9 cellular contexts compared by ENCODE assay signal in the genomic region with DNA sequence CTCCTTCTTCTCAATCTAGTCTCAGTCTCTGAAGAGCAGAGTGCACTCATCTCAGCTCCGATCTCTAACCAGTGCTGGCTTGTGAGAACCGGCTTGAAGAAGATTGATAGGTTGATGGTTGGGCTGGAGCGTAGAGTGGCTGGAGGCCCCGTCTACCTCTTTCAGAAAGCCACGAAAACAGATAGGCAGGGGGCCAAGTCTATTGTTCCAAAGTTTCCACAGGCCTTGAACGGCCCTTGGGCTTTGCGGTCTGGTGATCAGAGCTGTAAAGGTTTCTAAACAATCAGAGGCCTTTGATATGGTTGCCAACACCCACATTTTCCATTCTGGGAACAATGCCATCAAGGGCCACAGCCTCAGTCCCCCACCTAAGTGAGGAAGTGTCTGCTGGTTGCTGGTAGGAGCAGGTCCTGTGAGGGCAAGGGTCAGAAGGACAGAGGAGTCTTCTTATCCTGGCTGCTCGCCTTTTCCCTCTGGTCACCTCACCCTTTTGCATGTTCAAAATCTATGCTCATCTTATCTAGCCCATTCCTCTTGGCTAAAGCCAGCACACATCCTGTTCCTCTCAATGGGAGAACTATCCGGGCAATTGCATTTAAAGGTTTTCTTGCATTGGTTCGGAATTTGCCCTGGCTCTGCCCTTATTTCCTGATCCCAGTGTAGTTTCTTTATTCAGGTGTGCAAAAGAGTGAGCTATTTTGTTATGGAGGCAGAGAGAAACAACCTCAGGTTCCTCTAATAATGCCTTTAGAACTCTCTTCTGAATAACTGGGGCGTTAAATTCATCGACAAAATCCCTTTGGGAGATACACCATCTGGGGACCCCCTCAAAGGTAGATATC.
A peak's percentile ranks its signal among the peaks of the same experiment; 100 is the strongest.
DNase-seq lines count a peak whose midpoint lies in the region; ATAC-seq, FAIRE-seq and TF ChIP-seq lines count a peak whose summit lies in the region.
"Had no signal": no experiment of that assay in that cellular context is flagged by ENCODE, and none has a peak within 500 bp of the region (broad histone marks: within the 10 kb centered on the region; RNA-seq: fewer than 3 reads in every experiment).

No MANE protein-coding gene starts in this region.

- no peaks in the 10 kb centered on the region for H3K9me1 ChIP-seq in endothelial cell of umbilical vein (replicated peaks; ENCODE audit: control insufficient read depth, extremely low read depth, insufficient read depth, low read length)

- TF ChIP-seq POLR2A in endothelial cell of umbilical vein (IDR thresholded peaks at IDR 0.05; ENCODE audit: low read depth, low read length) (no peak), upper lobe of left lung (IDR thresholded peaks at IDR 0.05) (no peak)

- no peak for TF ChIP-seq CTCF in GM12865 (IDR thresholded peaks at IDR 0.05; ENCODE audit: insufficient read depth, low read depth, low read length, missing control alignments)
- TF ChIP-seq CTCF in endothelial cell of umbilical vein (IDR thresholded peaks at IDR 0.05; ENCODE audit: extremely low read depth in 1 of 2, insufficient read depth in 1 of 2, low read depth in 1 of 2, low read length in 2 of 2): no peak
- TF ChIP-seq CTCF in upper lobe of left lung (IDR thresholded peaks at IDR 0.05): peak in 1 of 6 experiments; percentile 9

- H3K27me3 Mint-ChIP-seq in activated CD4-positive, alpha-beta memory T cell treated with anti-CD3 and anti-CD28 coated beads for 36 hours: no peaks in the 10 kb centered on the region

- dilution Hi-C loops in endothelial cell of umbilical vein (cut with MboI; ENCODE audit: extremely low pct_ligation_motif_present, low sequenced_read_pairs): no loop called here

- peak in 2 of 4 donors; percentile 13 to 24 for TF ChIP-seq EP300 in upper lobe of left lung (IDR thresholded peaks at IDR 0.05)

- H3K27ac Mint-ChIP-seq in activated CD4-positive, alpha-beta memory T cell treated with anti-CD3 and anti-CD28 coated beads for 36 hours: peak overlapping the region; percentile 98

- H3K9me3 ChIP-seq in endothelial cell of umbilical vein (replicated peaks; ENCODE audit: control insufficient read depth, insufficient read depth, low read length): no peaks in the 10 kb centered on the region
- peaks cover 3 to 13% of the 10 kb centered on the region in 2 donors for H3K9me3 ChIP-seq in neuronal stem cell (replicated peaks in 1 of 2; ENCODE audit: control insufficient read depth in 2 of 2, insufficient read depth in 1 of 2, low read depth in 1 of 2, low read length in 2 of 2)
- no peaks in the 10 kb centered on the region for H3K9me3 ChIP-seq in upper lobe of left lung

- CTCF ChIA-PET in activated CD4-positive, alpha-beta memory T cell treated with anti-CD3 and anti-CD28 coated beads for 36 hours (lab: Charles Lee): interaction anchor here (0.5 to 0.9 kb wide), 3 partner anchors 13 to 70 kb away, joined by 3 read pairs; no protein-coding TSS in a partner anchor
- CTCF ChIA-PET in endothelial cell of umbilical vein (lab: Charles Lee): interaction anchor here (0.5 to 4.6 kb wide), 14 partner anchors 16 to 750 kb away, joined by 3 to 45 read pairs (median 4); no protein-coding TSS in a partner anchor

- H3K9ac ChIP-seq in endothelial cell of umbilical vein (replicated peaks; ENCODE audit: extremely low read depth, insufficient read depth, low read length) (peak overlapping the region; percentile 77), neuronal stem cell (ENCODE audit: low read depth, low read length, poor library complexity) (no peak overlapping the region)

- H3K79me1 ChIP-seq in neuronal stem cell (ENCODE audit: low read depth, low read length): no peaks in the 10 kb centered on the region

- H3K36me3 Mint-ChIP-seq in activated CD4-positive, alpha-beta memory T cell treated with anti-CD3 and anti-CD28 coated beads for 36 hours: peaks cover 47% of the 10 kb centered on the region

- no TSS peak for BruUV-seq in endothelial cell of umbilical vein (replicated peaks; lab: Mats Ljungman, UMichigan)

- peak overlapping the region; percentile 89 for H3K4me3 Mint-ChIP-seq in activated CD4-positive, alpha-beta memory T cell treated with anti-CD3 and anti-CD28 coated beads for 36 hours

- no peaks in the 10 kb centered on the region for H4K20me1 ChIP-seq in endothelial cell of umbilical vein (replicated peaks; ENCODE audit: control insufficient read depth, extremely low read depth, insufficient read depth, low read length)

- peaks cover 2% of the 10 kb centered on the region for H3K9me3 Mint-ChIP-seq in activated CD4-positive, alpha-beta memory T cell treated with anti-CD3 and anti-CD28 coated beads for 36 hours

- peak; percentile 93 for DNase-seq in GM12865 (ENCODE audit: low read depth)
- DNase-seq in NCI-H128 (lab: John Stamatoyannopoulos, UW; ENCODE audit: unreplicated experiment): peak; percentile 66
- peak; percentile 89 for DNase-seq in activated CD4-positive, alpha-beta memory T cell treated with anti-CD3 and anti-CD28 coated beads for 36 hours
- peak; percentile 100 for DNase-seq in endothelial cell of umbilical vein (ENCODE audit: low read depth, low spot score)
- no peak for DNase-seq in neuronal stem cell (ENCODE audit: low spot score)
- DNase-seq in upper lobe of left lung: peak in 1 of 2 donors; percentile 88
- no peak for DNase-seq in SIG-M5 treated with dmso at 0.1 percent for 504 hours (lab: John Stamatoyannopoulos, UW; ENCODE audit: unreplicated experiment)

- no peaks in the 10 kb centered on the region for H3K36me3 ChIP-seq in endothelial cell of umbilical vein (ENCODE audit: control insufficient read depth in 2 of 2, extremely low read depth in 1 of 2, insufficient read depth in 2 of 2, low read length in 2 of 2)
- H3K36me3 ChIP-seq in neuronal stem cell (replicated peaks in 1 of 2; ENCODE audit: control insufficient read depth in 2 of 2, insufficient read depth in 2 of 2, low read length in 2 of 2): no peaks in the 10 kb centered on the region
- H3K36me3 ChIP-seq in upper lobe of left lung: no peaks in the 10 kb centered on the region

- H2BK5ac ChIP-seq in neuronal stem cell (ENCODE audit: low read length): no peak overlapping the region

- peak overlapping the region; percentile 56 for H3K4me2 ChIP-seq in endothelial cell of umbilical vein (ENCODE audit: insufficient read depth, low read length)
- H3K4me2 ChIP-seq in neuronal stem cell (ENCODE audit: insufficient read depth, low read length, poor library complexity, severe bottlenecking): no peak overlapping the region

- ATAC-seq in HG02610 (IDR thresholded peaks at IDR 0.05; ENCODE audit: unreplicated experiment): peak; percentile 45
- ATAC-seq in upper lobe of left lung (ENCODE audit: low FRiP score in 2 of 2): peak; percentile 45 to 74

- H3K4me3 ChIP-seq in GM12865 (ENCODE audit: low read depth, low read length): peak overlapping the region; percentile 27
- no peak overlapping the region for H3K4me3 ChIP-seq in endothelial cell of umbilical vein (replicated peaks in 1 of 3; ENCODE audit: insufficient read depth in 1 of 3, low read depth in 1 of 3, low read length in 3 of 3)
- H3K4me3 ChIP-seq in neuronal stem cell (ENCODE audit: low read length in 2 of 2): no peak overlapping the region
- peak overlapping the region in 1 of 4 donors; percentile 40 for H3K4me3 ChIP-seq in upper lobe of left lung
- H3K4me3 ChIP-seq: SK-N-MC had no signal

- H3K4me1 ChIP-seq in endothelial cell of umbilical vein (ENCODE audit: control insufficient read depth, extremely low read depth, insufficient read depth, low read length): peaks cover 35% of the 10 kb centered on the region
- H3K4me1 ChIP-seq in neuronal stem cell (ENCODE audit: control insufficient read depth in 2 of 2, insufficient read depth in 1 of 2, low read depth in 1 of 2, low read length in 2 of 2): peaks cover 10 to 27% of the 10 kb centered on the region in 2 donors
- peaks cover 30 to 49% (median 43%) of the 10 kb centered on the region in 4 donors for H3K4me1 ChIP-seq in upper lobe of left lung

- H2AFZ ChIP-seq in endothelial cell of umbilical vein (ENCODE audit: low read depth, low read length) (peak overlapping the region; percentile 32), neuronal stem cell (ENCODE audit: low read length) (peak overlapping the region; percentile 60)

- no CpG with 5 or more reads among the region's 12 CpGs for WGBS in neuronal stem cell (ENCODE audit: extremely low coverage in 2 of 2, insufficient read length in 2 of 2, insufficient replicate concordance in 1 of 2), 2 donors
- 25 to 27% methylated on average over 12 of the region's 12 CpGs for WGBS in upper lobe of left lung, 2 donors

- H2BK120ac ChIP-seq in neuronal stem cell (ENCODE audit: low read depth, low read length): no peak overlapping the region

- H2BK12ac ChIP-seq in neuronal stem cell (ENCODE audit: low read length): no peak overlapping the region

- no peak overlapping the region for H3K18ac ChIP-seq in neuronal stem cell (ENCODE audit: low read length)

- H3K27ac ChIP-seq in endothelial cell of umbilical vein (ENCODE audit: insufficient read depth, low read depth, low read length) (peak overlapping the region; percentile 86), neuronal stem cell (replicated peaks; ENCODE audit: low read length) (no peak overlapping the region), upper lobe of left lung (peak overlapping the region; percentile 93 to 96 (median 94))
- H3K27ac ChIP-seq: SK-N-MC had no signal

- H2AK5ac ChIP-seq in neuronal stem cell (ENCODE audit: low read depth, low read length): no peak overlapping the region

- POLR2A ChIA-PET in activated CD4-positive, alpha-beta memory T cell treated with anti-CD3 and anti-CD28 coated beads for 36 hours (lab: Charles Lee): interaction anchor here (0.7 to 7.1 kb wide), 8 partner anchors 8 to 365 kb away, joined by 3 to 251 read pairs (median 6); a partner anchor contains a TSS
- POLR2A ChIA-PET in endothelial cell of umbilical vein (lab: Charles Lee): interaction anchor here (1.1 to 1.5 kb wide), 3 partner anchors 37 to 74 kb away, joined by 3 to 6 read pairs (median 4); no protein-coding TSS in a partner anchor

- H4K91ac ChIP-seq in neuronal stem cell (ENCODE audit: low read depth, low read length, poor library complexity): no peak overlapping the region

- peak; percentile 100 for FAIRE-seq in endothelial cell of umbilical vein (lab: Jason Lieb, UNC)

- H2BK15ac ChIP-seq in neuronal stem cell (ENCODE audit: low read length): no peak overlapping the region

- no peak overlapping the region for H3K23ac ChIP-seq in neuronal stem cell (ENCODE audit: low read depth, low read length, poor library complexity)

- H3K27me3 ChIP-seq in endothelial cell of umbilical vein (ENCODE audit: control insufficient read depth in 2 of 2, insufficient read depth in 2 of 2, low read length in 2 of 2) (no peaks in the 10 kb centered on the region), neuronal stem cell (ENCODE audit: control insufficient read depth in 3 of 3, insufficient read depth in 3 of 3, low read depth in 1 of 3, low read length in 3 of 3) (no peaks in the 10 kb centered on the region), upper lobe of left lung (no peaks in the 10 kb centered on the region)

- peaks cover 62% of the 10 kb centered on the region for H3K4me1 Mint-ChIP-seq in activated CD4-positive, alpha-beta memory T cell treated with anti-CD3 and anti-CD28 coated beads for 36 hours (ENCODE audit: low read depth)

- intact Hi-C loops in activated CD4-positive, alpha-beta memory T cell treated with anti-CD3 and anti-CD28 coated beads for 36 hours (cut with micrococcal nuclease): loop anchor here (1.0 to 10.0 kb wide), 12 partner anchors 20 to 1599 kb away; a partner anchor contains a TSS
- intact Hi-C loops in endothelial cell of umbilical vein (cut with micrococcal nuclease): loop anchor here (1.0 kb wide), 1 partner anchor 20 kb away; no protein-coding TSS in a partner anchor

- no peak overlapping the region for H3K14ac ChIP-seq in neuronal stem cell (ENCODE audit: low read length)

- H4K8ac ChIP-seq in neuronal stem cell (ENCODE audit: low read depth, low read length): no peak overlapping the region

- no peak overlapping the region for H3K4ac ChIP-seq in neuronal stem cell (ENCODE audit: low read length)

- no peaks in the 10 kb centered on the region for H3K79me2 ChIP-seq in endothelial cell of umbilical vein (ENCODE audit: control insufficient read depth, insufficient read depth, low read length)

Comparison
In these comparisons a context has a peak if more than half of its experiments do, and no peak if none do; other contexts are left out.
1. DNase-seq: peak in GM12865 (single experiment), NCI-H128 (single experiment), activated CD4-positive, alpha-beta memory T cell treated with anti-CD3 and anti-CD28 coated beads for 36 hours (single experiment) and endothelial cell of umbilical vein (single experiment); none in neuronal stem cell (single experiment) and SIG-M5 treated with dmso at 0.1 percent for 504 hours (single experiment).